In the genomic region with DNA sequence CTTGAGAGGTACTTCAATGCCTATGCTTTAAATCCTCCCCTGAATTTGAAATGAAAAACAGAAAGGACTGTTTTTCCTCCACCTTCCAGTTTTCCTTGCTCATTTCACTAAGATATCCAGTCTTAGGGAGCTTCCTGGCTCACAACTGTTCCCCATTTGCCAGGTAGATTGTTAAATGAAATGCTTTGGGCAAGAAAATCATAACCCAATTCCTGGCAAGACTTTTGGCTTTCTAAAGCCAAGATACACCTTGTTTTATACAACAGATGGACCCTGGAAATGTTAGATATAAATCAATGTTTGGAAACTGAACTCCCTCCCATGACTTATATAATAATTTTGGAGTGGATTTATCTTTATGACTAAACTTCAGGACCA, we compare ENCODE assay signal across 1 cellular context.
TF ChIP-seq lines count a peak whose summit lies in the region.

No MANE protein-coding gene starts in this region.

TF ChIP-seq in HepG2, 621 proteins besides CTCF, POLR2A, EP300 and RAD21:
- TF ChIP-seq YY1 (IDR thresholded peaks at IDR 0.05; ENCODE audit: insufficient read depth, insufficient replicate concordance, low read depth, low read length), result no peak
- TF ChIP-seq MAZ (IDR thresholded peaks at IDR 0.05; ENCODE audit: borderline replicate concordance, low read depth, low read length), result no peak
- TF ChIP-seq MAZ (CRISPR knock-in tag; IDR thresholded peaks at IDR 0.05; ENCODE audit: low read depth), result no peak
- TF ChIP-seq ZNF614 (CRISPR knock-in tag; IDR thresholded peaks at IDR 0.05; ENCODE audit: borderline replicate concordance), result no peak
- no peak for TF ChIP-seq KMT2A (CRISPR knock-in tag; IDR thresholded peaks at IDR 0.05)
- TF ChIP-seq, protein P1, sequence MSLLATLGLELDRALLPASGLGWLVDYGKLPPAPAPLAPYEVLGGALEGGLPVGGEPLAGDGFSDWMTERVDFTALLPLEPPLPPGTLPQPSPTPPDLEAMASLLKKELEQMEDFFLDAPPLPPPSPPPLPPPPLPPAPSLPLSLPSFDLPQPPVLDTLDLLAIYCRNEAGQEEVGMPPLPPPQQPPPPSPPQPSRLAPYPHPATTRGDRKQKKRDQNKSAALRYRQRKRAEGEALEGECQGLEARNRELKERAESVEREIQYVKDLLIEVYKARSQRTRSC (CRISPR knock-in tag; IDR thresholded peaks at IDR 0.05; ENCODE audit: low read depth), result no peak
- TF ChIP-seq, protein P2, sequence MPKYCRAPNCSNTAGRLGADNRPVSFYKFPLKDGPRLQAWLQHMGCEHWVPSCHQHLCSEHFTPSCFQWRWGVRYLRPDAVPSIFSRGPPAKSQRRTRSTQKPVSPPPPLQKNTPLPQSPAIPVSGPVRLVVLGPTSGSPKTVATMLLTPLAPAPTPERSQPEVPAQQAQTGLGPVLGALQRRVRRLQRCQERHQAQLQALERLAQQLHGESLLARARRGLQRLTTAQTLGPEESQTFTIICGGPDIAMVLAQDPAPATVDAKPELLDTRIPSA (CRISPR knock-in tag; IDR thresholded peaks at IDR 0.05; ENCODE audit: borderline replicate concordance), result no peak
- TF ChIP-seq, protein P3, sequence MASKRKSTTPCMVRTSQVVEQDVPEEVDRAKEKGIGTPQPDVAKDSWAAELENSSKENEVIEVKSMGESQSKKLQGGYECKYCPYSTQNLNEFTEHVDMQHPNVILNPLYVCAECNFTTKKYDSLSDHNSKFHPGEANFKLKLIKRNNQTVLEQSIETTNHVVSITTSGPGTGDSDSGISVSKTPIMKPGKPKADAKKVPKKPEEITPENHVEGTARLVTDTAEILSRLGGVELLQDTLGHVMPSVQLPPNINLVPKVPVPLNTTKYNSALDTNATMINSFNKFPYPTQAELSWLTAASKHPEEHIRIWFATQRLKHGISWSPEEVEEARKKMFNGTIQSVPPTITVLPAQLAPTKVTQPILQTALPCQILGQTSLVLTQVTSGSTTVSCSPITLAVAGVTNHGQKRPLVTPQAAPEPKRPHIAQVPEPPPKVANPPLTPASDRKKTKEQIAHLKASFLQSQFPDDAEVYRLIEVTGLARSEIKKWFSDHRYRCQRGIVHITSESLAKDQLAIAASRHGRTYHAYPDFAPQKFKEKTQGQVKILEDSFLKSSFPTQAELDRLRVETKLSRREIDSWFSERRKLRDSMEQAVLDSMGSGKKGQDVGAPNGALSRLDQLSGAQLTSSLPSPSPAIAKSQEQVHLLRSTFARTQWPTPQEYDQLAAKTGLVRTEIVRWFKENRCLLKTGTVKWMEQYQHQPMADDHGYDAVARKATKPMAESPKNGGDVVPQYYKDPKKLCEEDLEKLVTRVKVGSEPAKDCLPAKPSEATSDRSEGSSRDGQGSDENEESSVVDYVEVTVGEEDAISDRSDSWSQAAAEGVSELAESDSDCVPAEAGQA (IDR thresholded peaks at IDR 0.05; ENCODE audit: low read depth), result no peak
- TF ChIP-seq, protein P3 (CRISPR knock-in tag; IDR thresholded peaks at IDR 0.05; ENCODE audit: borderline replicate concordance), result no peak
- no peak for TF ChIP-seq ZNF251 (CRISPR knock-in tag; IDR thresholded peaks at IDR 0.05)
- TF ChIP-seq, protein P4, sequence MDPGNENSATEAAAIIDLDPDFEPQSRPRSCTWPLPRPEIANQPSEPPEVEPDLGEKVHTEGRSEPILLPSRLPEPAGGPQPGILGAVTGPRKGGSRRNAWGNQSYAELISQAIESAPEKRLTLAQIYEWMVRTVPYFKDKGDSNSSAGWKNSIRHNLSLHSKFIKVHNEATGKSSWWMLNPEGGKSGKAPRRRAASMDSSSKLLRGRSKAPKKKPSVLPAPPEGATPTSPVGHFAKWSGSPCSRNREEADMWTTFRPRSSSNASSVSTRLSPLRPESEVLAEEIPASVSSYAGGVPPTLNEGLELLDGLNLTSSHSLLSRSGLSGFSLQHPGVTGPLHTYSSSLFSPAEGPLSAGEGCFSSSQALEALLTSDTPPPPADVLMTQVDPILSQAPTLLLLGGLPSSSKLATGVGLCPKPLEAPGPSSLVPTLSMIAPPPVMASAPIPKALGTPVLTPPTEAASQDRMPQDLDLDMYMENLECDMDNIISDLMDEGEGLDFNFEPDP (CRISPR knock-in tag; conservative IDR thresholded peaks at IDR 0.05), result no peak
- TF ChIP-seq TCF7L2 (IDR thresholded peaks at IDR 0.05; ENCODE audit: low read depth, low read length), result no peak
- no peak for TF ChIP-seq PCBP1 (IDR thresholded peaks at IDR 0.05; ENCODE audit: borderline replicate concordance, low read depth, low read length)
- no peak for TF ChIP-seq ZMYM4 (CRISPR knock-in tag; IDR thresholded peaks at IDR 0.05)
- no peak for TF ChIP-seq ZFX (CRISPR knock-in tag; IDR thresholded peaks at IDR 0.05; ENCODE audit: low read depth)
- no peak for TF ChIP-seq TOPORS (CRISPR knock-in tag; IDR thresholded peaks at IDR 0.05)
- TF ChIP-seq, protein P5, sequence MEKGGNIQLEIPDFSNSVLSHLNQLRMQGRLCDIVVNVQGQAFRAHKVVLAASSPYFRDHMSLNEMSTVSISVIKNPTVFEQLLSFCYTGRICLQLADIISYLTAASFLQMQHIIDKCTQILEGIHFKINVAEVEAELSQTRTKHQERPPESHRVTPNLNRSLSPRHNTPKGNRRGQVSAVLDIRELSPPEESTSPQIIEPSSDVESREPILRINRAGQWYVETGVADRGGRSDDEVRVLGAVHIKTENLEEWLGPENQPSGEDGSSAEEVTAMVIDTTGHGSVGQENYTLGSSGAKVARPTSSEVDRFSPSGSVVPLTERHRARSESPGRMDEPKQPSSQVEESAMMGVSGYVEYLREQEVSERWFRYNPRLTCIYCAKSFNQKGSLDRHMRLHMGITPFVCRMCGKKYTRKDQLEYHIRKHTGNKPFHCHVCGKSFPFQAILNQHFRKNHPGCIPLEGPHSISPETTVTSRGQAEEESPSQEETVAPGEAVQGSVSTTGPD (CRISPR knock-in tag; IDR thresholded peaks at IDR 0.05), result no peak
